Comparison of ENCODE assay signal across 1 cellular context in genomic region chr9:107492381-107492780, GRCh38.
TF ChIP-seq lines count a peak whose summit lies in the region.

No MANE protein-coding gene starts in this region.

TF ChIP-seq in WTC11, 78 proteins besides CTCF, POLR2A, EP300 and RAD21 (continued from another document):
- TF ChIP-seq ZBTB43 (CRISPR knock-in tag; IDR thresholded peaks at IDR 0.05) (no peak), ETV6 (CRISPR knock-in tag; IDR thresholded peaks at IDR 0.05) (no peak), ZNF423 (CRISPR knock-in tag; IDR thresholded peaks at IDR 0.05) (no peak), IRF1 (CRISPR knock-in tag; IDR thresholded peaks at IDR 0.05) (no peak), ATF6 (CRISPR knock-in tag; IDR thresholded peaks at IDR 0.05) (no peak), MAX (CRISPR knock-in tag; IDR thresholded peaks at IDR 0.05) (no peak), USF2 (CRISPR knock-in tag; IDR thresholded peaks at IDR 0.05) (no peak), ERG (CRISPR knock-in tag; IDR thresholded peaks at IDR 0.05) (no peak), SMAD3 (CRISPR knock-in tag; IDR thresholded peaks at IDR 0.05; ENCODE audit: borderline replicate concordance) (no peak), FOXP4 (CRISPR knock-in tag; IDR thresholded peaks at IDR 0.05) (no peak), ZNF232 (CRISPR knock-in tag; IDR thresholded peaks at IDR 0.05) (no peak), ZNF281 (CRISPR knock-in tag; IDR thresholded peaks at IDR 0.05) (no peak), ZNF219 (CRISPR knock-in tag; IDR thresholded peaks at IDR 0.05; ENCODE audit: borderline replicate concordance) (no peak), ATF3 (CRISPR knock-in tag; conservative IDR thresholded peaks at IDR 0.05) (no peak), NFATC4 (CRISPR knock-in tag; IDR thresholded peaks at IDR 0.05) (no peak)
